7 cellular contexts compared by ENCODE assay signal in genomic region chr9:36862206-36863145, GRCh38.
A peak's percentile ranks its signal among the peaks of the same experiment; 100 is the strongest.
DNase-seq lines count a peak whose midpoint lies in the region; ATAC-seq, FAIRE-seq and TF ChIP-seq lines count a peak whose summit lies in the region.

No MANE protein-coding gene starts in this region.

- TF ChIP-seq CTCF in GM12872 (IDR thresholded peaks at IDR 0.05; ENCODE audit: insufficient read depth, low read depth, low read length): peak; percentile 49; the same call in 2 of the 3 replicates
- TF ChIP-seq CTCF in chondrocyte (IDR thresholded peaks at IDR 0.05): peak; percentile 84

- H3K4me1 Mint-ChIP-seq in chondrocyte (ENCODE audit: low read depth): no peaks in the 10 kb centered on the region

- no peak for FAIRE-seq in GM19239 (lab: Jason Lieb, UNC)

- no peak overlapping the region for H3K27ac Mint-ChIP-seq in chondrocyte (ENCODE audit: unreplicated experiment)

- H3K36me3 Mint-ChIP-seq in chondrocyte (ENCODE audit: low read depth): no peaks in the 10 kb centered on the region

- no peak for ATAC-seq in HG02884 (IDR thresholded peaks at IDR 0.05; ENCODE audit: unreplicated experiment)

- H3K27me3 Mint-ChIP-seq in chondrocyte (ENCODE audit: low read depth): peaks cover 42% of the 10 kb centered on the region

- peak; percentile 20 for DNase-seq in NCI-H146 (lab: John Stamatoyannopoulos, UW)
- DNase-seq in chondrocyte (ENCODE audit: low spot score): peak; percentile 57
- peak; percentile 48 to 62 for DNase-seq in lung microvascular endothelial cell (ENCODE audit: low read depth in 2 of 2)
- DNase-seq in GM19239 (ENCODE audit: insufficient read length, low spot score): no peak
- DNase-seq in CD1c-positive myeloid dendritic cell (ENCODE audit: extremely low spot score): no peak

- no peaks in the 10 kb centered on the region for H3K9me3 Mint-ChIP-seq in chondrocyte (ENCODE audit: low read depth)

- H3K4me3 Mint-ChIP-seq in chondrocyte (ENCODE audit: unreplicated experiment): no peak overlapping the region

Comparison
In these comparisons a context has a peak if more than half of its experiments do, and no peak if none do; other contexts are left out.
1. DNase-seq: peak in NCI-H146 (single experiment), chondrocyte (single experiment) and lung microvascular endothelial cell (2 of 2); none in GM19239 (single experiment) and CD1c-positive myeloid dendritic cell (single experiment).